17 cellular contexts compared by ENCODE assay signal in the genomic region with DNA sequence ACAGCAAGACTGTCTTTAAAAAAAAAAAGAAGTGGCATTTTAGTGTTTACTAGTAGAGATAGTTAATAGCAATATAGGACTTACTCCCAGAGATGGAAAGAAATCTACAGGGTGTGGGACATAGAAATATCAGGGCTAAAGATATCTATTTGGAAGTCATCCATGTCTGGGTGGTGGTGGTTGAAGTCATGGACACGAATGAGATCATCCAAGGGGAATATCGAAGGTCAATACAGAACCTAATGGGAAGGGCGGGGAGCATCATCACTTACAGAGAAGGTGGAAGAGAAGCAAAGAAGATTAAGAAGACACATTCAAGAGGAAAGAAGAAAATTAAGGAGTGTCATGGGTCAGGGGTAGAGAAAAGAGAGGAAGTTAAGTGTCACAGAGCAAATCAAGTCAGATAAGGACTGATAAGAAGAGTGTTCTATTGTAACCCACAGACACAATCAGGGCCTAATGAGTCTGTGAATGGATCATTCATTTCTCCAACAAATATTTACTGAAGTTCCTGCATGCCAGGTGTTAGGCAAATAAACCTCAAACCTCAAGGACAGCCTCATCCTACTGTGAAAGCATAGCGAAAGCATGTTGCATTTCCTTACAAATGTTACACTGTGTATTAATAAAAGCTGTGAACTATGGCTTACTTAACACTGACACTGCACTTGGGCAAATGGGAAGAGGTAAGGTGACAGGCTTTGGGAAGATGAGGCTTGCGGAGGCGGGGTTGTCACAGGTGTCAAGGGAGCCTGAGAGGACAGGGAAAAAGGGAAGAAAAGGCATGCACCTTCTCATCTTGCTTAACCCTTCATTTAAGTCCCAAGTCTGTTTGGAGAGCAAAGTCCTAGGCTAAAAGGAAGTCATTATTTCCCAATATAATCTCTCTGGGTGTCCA.
DNase-seq lines count a peak whose midpoint lies in the region; TF ChIP-seq lines count a peak whose summit lies in the region.
"Had no signal": no experiment of that assay in that cellular context is flagged by ENCODE, and none has a peak within 500 bp of the region (broad histone marks: within the 10 kb centered on the region; RNA-seq: fewer than 3 reads in every experiment).

No MANE protein-coding gene starts in this region.

- POLR2A ChIA-PET in MCF 10A (lab: Yijun Ruan, JAX), result no interaction called here

- H3K27me3 Mint-ChIP-seq in Calu3 (ENCODE audit: unreplicated experiment) (no peaks in the 10 kb centered on the region), chondrocyte (ENCODE audit: low read depth) (no peaks in the 10 kb centered on the region), MCF 10A (ENCODE audit: insufficient read depth, unreplicated experiment) (no peaks in the 10 kb centered on the region)

- H3K4me1 ChIP-seq in colonic mucosa, result peaks cover 5% of the 10 kb centered on the region
- H3K4me1 ChIP-seq: left ventricle myocardium inferior, tibial nerve had no signal

- intact Hi-C loops in Calu3 (cut with micrococcal nuclease; ENCODE audit: unreplicated experiment), result no loop called here
- intact Hi-C loops in colonic mucosa (cut with DNase I), result no loop called here
- intact Hi-C loops in MCF 10A (cut with micrococcal nuclease), result no loop called here

- H3K36me3 ChIP-seq in colonic mucosa, result no peaks in the 10 kb centered on the region
- H3K36me3 ChIP-seq in WERI-Rb-1, result no peaks in the 10 kb centered on the region
- H3K36me3 ChIP-seq: left ventricle myocardium inferior, tibial nerve had no signal

- H3K4me3 Mint-ChIP-seq in Calu3 (ENCODE audit: low read depth, unreplicated experiment), result peak overlapping the region; percentile 16
- no peak overlapping the region for H3K4me3 Mint-ChIP-seq in chondrocyte (ENCODE audit: unreplicated experiment)
- H3K4me3 Mint-ChIP-seq in MCF 10A (ENCODE audit: unreplicated experiment), result no peak overlapping the region
- H3K4me3 Mint-ChIP-seq: activated T-cell treated with anti-CD3 and anti-CD28 coated beads, Interleukin-2, amount 50 U/mL, for 72 hours had no signal

- H3K4me3 ChIP-seq in colonic mucosa (no peak overlapping the region), WERI-Rb-1 (ENCODE audit: low read depth, low read length) (no peak overlapping the region)
- H3K4me3 ChIP-seq: left ventricle myocardium inferior, skin epidermis, tibial nerve had no signal

- DNase-seq in Calu3 (peak; percentile 10), NCI-H146 treated with DMSO at 0.1 percent for 48 hours (lab: John Stamatoyannopoulos, UW; ENCODE audit: unreplicated experiment) (peak; percentile 20), colonic mucosa (peak; percentile 34), mucosa of gallbladder (ENCODE audit: low spot score) (peak; percentile 19), chondrocyte (ENCODE audit: low spot score) (no peak), HuH-7.5 (ENCODE audit: low spot score) (no peak), MCF 10A (ENCODE audit: unreplicated experiment) (no peak), WERI-Rb-1 (no peak)
- DNase-seq: activated T-cell treated with anti-CD3 and anti-CD28 coated beads, Interleukin-2, amount 50 U/mL, for 72 hours; effector memory CD4-positive, alpha-beta T cell; left ventricle myocardium inferior; NCI-H187; NCI-H446; stimulated activated naive CD4-positive, alpha-beta T cell treated with Interleukin-2 at 50 U/mL for 16 hours had no signal

- H3K9me3 Mint-ChIP-seq in Calu3 (ENCODE audit: low read depth, unreplicated experiment) (no peaks in the 10 kb centered on the region), chondrocyte (ENCODE audit: low read depth) (no peaks in the 10 kb centered on the region), MCF 10A (ENCODE audit: unreplicated experiment) (peaks cover 6% of the 10 kb centered on the region)
- H3K9me3 Mint-ChIP-seq: activated naive CD4-positive, alpha-beta T cell treated with anti-CD3 and anti-CD28 coated beads, Interleukin-2, amount 50 U/mL, for 72 hours; activated T-cell treated with anti-CD3 and anti-CD28 coated beads, Interleukin-2, amount 50 U/mL, for 72 hours had no signal

- H3K27ac Mint-ChIP-seq in Calu3 (ENCODE audit: unreplicated experiment), result peak overlapping the region; percentile 74
- no peak overlapping the region for H3K27ac Mint-ChIP-seq in chondrocyte (ENCODE audit: unreplicated experiment)
- H3K27ac Mint-ChIP-seq in MCF 10A (ENCODE audit: low read depth, unreplicated experiment), result no peak overlapping the region
- H3K27ac Mint-ChIP-seq: activated naive CD4-positive, alpha-beta T cell treated with anti-CD3 and anti-CD28 coated beads, Interleukin-2, amount 50 U/mL, for 72 hours; activated T-cell treated with anti-CD3 and anti-CD28 coated beads, Interleukin-2, amount 50 U/mL, for 72 hours had no signal

- CTCF ChIA-PET in Calu3 (lab: Charles Lee) (no interaction called here), MCF 10A (lab: Yijun Ruan, JAX) (no interaction called here)

- BruUV-seq in Calu3 (replicated peaks; lab: Mats Ljungman, UMichigan) (no TSS peak), MCF 10A (replicated peaks; lab: Mats Ljungman, UMichigan) (no TSS peak)

- peaks cover 46% of the 10 kb centered on the region for H3K4me1 Mint-ChIP-seq in Calu3 (ENCODE audit: low read depth, unreplicated experiment)
- H3K4me1 Mint-ChIP-seq in chondrocyte (ENCODE audit: low read depth), result peaks cover 3% of the 10 kb centered on the region
- peaks cover 23% of the 10 kb centered on the region for H3K4me1 Mint-ChIP-seq in MCF 10A (ENCODE audit: insufficient read depth, unreplicated experiment)

- H3K36me3 Mint-ChIP-seq in Calu3 (ENCODE audit: insufficient read depth, unreplicated experiment), result no peaks in the 10 kb centered on the region
- peaks cover 5% of the 10 kb centered on the region for H3K36me3 Mint-ChIP-seq in chondrocyte (ENCODE audit: low read depth)
- no peaks in the 10 kb centered on the region for H3K36me3 Mint-ChIP-seq in MCF 10A (ENCODE audit: insufficient read depth, unreplicated experiment)

- H3K27ac ChIP-seq in colonic mucosa (peak overlapping the region; percentile 58), WERI-Rb-1 (no peak overlapping the region)
- H3K27ac ChIP-seq: left ventricle myocardium inferior, skin epidermis, tibial nerve had no signal

- H3K9me3 ChIP-seq in colonic mucosa, result no peaks in the 10 kb centered on the region
- no peaks in the 10 kb centered on the region for H3K9me3 ChIP-seq in WERI-Rb-1 (ENCODE audit: severe bottlenecking)
- H3K9me3 ChIP-seq: left ventricle myocardium inferior, tibial nerve had no signal

- H3K9ac ChIP-seq in colonic mucosa (ENCODE audit: low read depth in 2 of 2, low read length in 2 of 2), result peak overlapping the region in 1 of 2 donors; percentile 55

- TF ChIP-seq CTCF in Calu3 (IDR thresholded peaks at IDR 0.05; ENCODE audit: unreplicated experiment) (no peak), colonic mucosa (IDR thresholded peaks at IDR 0.05) (no peak), chondrocyte (IDR thresholded peaks at IDR 0.05) (no peak), MCF 10A (IDR thresholded peaks at IDR 0.05; ENCODE audit: unreplicated experiment) (no peak), WERI-Rb-1 (IDR thresholded peaks at IDR 0.05; ENCODE audit: low read depth, low read length) (no peak)

- H3K27me3 ChIP-seq in colonic mucosa (no peaks in the 10 kb centered on the region), WERI-Rb-1 (ENCODE audit: insufficient read depth, low read depth, severe bottlenecking) (no peaks in the 10 kb centered on the region)
- H3K27me3 ChIP-seq: tibial nerve had no signal

Comparison
In these comparisons a context has a peak if more than half of its experiments do, and no peak if none do; other contexts are left out.
1. DNase-seq: peak in Calu3 (single experiment), NCI-H146 treated with DMSO at 0.1 percent for 48 hours (single experiment), colonic mucosa (single experiment) and mucosa of gallbladder (single experiment); none in chondrocyte (single experiment), HuH-7.5 (single experiment), MCF 10A (single experiment) and WERI-Rb-1 (single experiment).